ENCODE assay signal across 2 cellular contexts in the genomic region with DNA sequence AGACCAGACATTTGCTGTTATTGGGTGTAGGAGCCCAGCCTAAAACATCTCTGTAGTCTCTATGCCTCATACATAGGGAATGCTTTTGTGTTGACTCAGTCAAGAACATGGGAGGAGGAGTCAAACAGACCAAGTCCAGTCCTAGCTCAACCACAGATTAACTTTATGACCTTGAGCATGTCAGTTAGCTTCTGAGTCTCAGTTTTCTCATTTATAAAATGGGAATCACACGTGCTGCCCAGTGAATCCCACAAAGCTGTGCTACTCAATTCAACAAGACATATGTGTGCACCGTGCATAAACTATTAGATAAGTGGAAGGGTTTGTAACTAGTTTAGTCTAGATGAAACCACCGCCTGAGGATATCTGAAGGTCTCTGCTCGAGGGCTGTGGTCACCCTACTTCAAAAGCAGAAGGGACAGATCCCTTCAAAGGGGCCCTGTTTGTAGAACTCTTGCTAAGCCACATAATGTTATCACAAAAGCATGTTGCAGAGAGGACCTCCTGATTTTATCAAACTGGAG.
TF ChIP-seq lines count a peak whose summit lies in the region.

No MANE protein-coding gene starts in this region.

TF ChIP-seq in IMR-90, 13 proteins besides CTCF, POLR2A, EP300 and RAD21:
- TF ChIP-seq MXI1 (IDR thresholded peaks at IDR 0.05; ENCODE audit: borderline replicate concordance, low read depth, low read length), result no peak
- no peak for TF ChIP-seq NFE2L2 (IDR thresholded peaks at IDR 0.05; ENCODE audit: low read depth, low read length)
- no peak for TF ChIP-seq CEBPB (IDR thresholded peaks at IDR 0.05; ENCODE audit: low read depth, low read length)
- TF ChIP-seq MAZ (IDR thresholded peaks at IDR 0.05; ENCODE audit: borderline replicate concordance, low read depth, low read length), result no peak
- no peak for TF ChIP-seq RFX5 (IDR thresholded peaks at IDR 0.05; ENCODE audit: low read depth, low read length)
- 0 out of 2 replicates have a peak, but pooled peaks have one; percentile 9 for TF ChIP-seq BHLHE40 (IDR thresholded peaks at IDR 0.05; ENCODE audit: low read depth, low read length)
- TF ChIP-seq, protein P1, sequence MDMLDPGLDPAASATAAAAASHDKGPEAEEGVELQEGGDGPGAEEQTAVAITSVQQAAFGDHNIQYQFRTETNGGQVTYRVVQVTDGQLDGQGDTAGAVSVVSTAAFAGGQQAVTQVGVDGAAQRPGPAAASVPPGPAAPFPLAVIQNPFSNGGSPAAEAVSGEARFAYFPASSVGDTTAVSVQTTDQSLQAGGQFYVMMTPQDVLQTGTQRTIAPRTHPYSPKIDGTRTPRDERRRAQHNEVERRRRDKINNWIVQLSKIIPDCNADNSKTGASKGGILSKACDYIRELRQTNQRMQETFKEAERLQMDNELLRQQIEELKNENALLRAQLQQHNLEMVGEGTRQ (IDR thresholded peaks at IDR 0.05; ENCODE audit: low read depth, low read length), result no peak
- TF ChIP-seq FOS (IDR thresholded peaks at IDR 0.05; ENCODE audit: low read depth, low read length), result peak; percentile 28; the same call in 1 of the 2 replicates
- no peak for TF ChIP-seq ELK1 (IDR thresholded peaks at IDR 0.05; ENCODE audit: borderline replicate concordance, low read depth, low read length)
- TF ChIP-seq CHD1 (IDR thresholded peaks at IDR 0.05; ENCODE audit: low read depth, low read length), result no peak
- TF ChIP-seq MAFK (IDR thresholded peaks at IDR 0.05; ENCODE audit: low read depth, low read length), result no peak
- no peak for TF ChIP-seq RCOR1 (IDR thresholded peaks at IDR 0.05; ENCODE audit: insufficient replicate concordance, low read length)
- no peak for TF ChIP-seq SMC3 (IDR thresholded peaks at IDR 0.05; ENCODE audit: low read depth, low read length)

TF ChIP-seq in K562, 482 proteins besides CTCF, POLR2A, EP300 and RAD21 (continues in another document):
- TF ChIP-seq ELF1 (tag; IDR thresholded peaks at IDR 0.05) (no peak), EGR1 (conservative IDR thresholded peaks at IDR 0.05) (no peak), NEUROD1 (IDR thresholded peaks at IDR 0.05; ENCODE audit: borderline replicate concordance, low read depth, low read length, partially characterized antibody) (no peak), DEAF1 (CRISPR knock-in tag; IDR thresholded peaks at IDR 0.05) (no peak), CREB1 (IDR thresholded peaks at IDR 0.05) (no peak), CREB1 (CRISPR knock-in tag; IDR thresholded peaks at IDR 0.05) (no peak), SLC30A9 (CRISPR knock-in tag; IDR thresholded peaks at IDR 0.05) (no peak), FIP1L1 (IDR thresholded peaks at IDR 0.05; ENCODE audit: low read depth, low read length, poor library complexity, severe bottlenecking) (no peak), MCM3 (IDR thresholded peaks at IDR 0.05) (no peak), RFX7 (CRISPR knock-in tag; IDR thresholded peaks at IDR 0.05) (no peak), ZFPM2 (CRISPR knock-in tag; IDR thresholded peaks at IDR 0.05) (no peak), FOXK2 (conservative IDR thresholded peaks at IDR 0.05 in 1 of 2, IDR thresholded peaks at IDR 0.05 in 1 of 2; ENCODE audit: low read depth in 2 of 2) (no peak), RNF2 (IDR thresholded peaks at IDR 0.05) (no peak), GTF2A2 (tag; IDR thresholded peaks at IDR 0.05) (no peak), NRF1 (conservative IDR thresholded peaks at IDR 0.05 in 1 of 2, IDR thresholded peaks at IDR 0.05 in 1 of 2) (peak in 1 of 2 experiments; percentile 37; a peak in 1 of 4 replicates), ARHGAP35 (IDR thresholded peaks at IDR 0.05; ENCODE audit: partially characterized antibody) (no peak), ZNF175 (CRISPR knock-in tag; IDR thresholded peaks at IDR 0.05; ENCODE audit: low read depth) (no peak), POLR2H (tag; IDR thresholded peaks at IDR 0.05; ENCODE audit: low read depth) (no peak), TAF15 (IDR thresholded peaks at IDR 0.05; ENCODE audit: low read depth, low read length) (no peak), IFI16 (CRISPR knock-in tag; IDR thresholded peaks at IDR 0.05) (no peak), STAT5B (CRISPR knock-in tag; IDR thresholded peaks at IDR 0.05) (no peak), MEF2D (tag; conservative IDR thresholded peaks at IDR 0.05; ENCODE audit: low read depth) (no peak), HDAC2 (IDR thresholded peaks at IDR 0.05) (no peak), HDAC6 (IDR thresholded peaks at IDR 0.05; ENCODE audit: low read depth, low read length) (no peak), PCBP2 (IDR thresholded peaks at IDR 0.05; ENCODE audit: low read depth, low read length, poor library complexity, severe bottlenecking) (no peak), PHTF2 (CRISPR knock-in tag; IDR thresholded peaks at IDR 0.05) (peak; percentile 27; the same call in 1 of the 2 replicates), ZNF133 (CRISPR knock-in tag; IDR thresholded peaks at IDR 0.05) (no peak), NONO (IDR thresholded peaks at IDR 0.05; ENCODE audit: low read depth in 2 of 2, low read length in 1 of 2) (no peak), HSF4 (CRISPR knock-in tag; IDR thresholded peaks at IDR 0.05; ENCODE audit: borderline replicate concordance) (no peak), YBX1 (IDR thresholded peaks at IDR 0.05) (no peak), ZNF316 (IDR thresholded peaks at IDR 0.05) (no peak), PML (IDR thresholded peaks at IDR 0.05; ENCODE audit: low read length) (no peak), ZNF436 (CRISPR knock-in tag; IDR thresholded peaks at IDR 0.05) (no peak), TAF7 (tag; IDR thresholded peaks at IDR 0.05) (no peak), ZNF253 (CRISPR knock-in tag; conservative IDR thresholded peaks at IDR 0.05) (no peak), KAT8 (IDR thresholded peaks at IDR 0.05; ENCODE audit: low read depth) (no peak), ZBTB17 (CRISPR knock-in tag; IDR thresholded peaks at IDR 0.05) (no peak), NR3C1 (CRISPR knock-in tag; IDR thresholded peaks at IDR 0.05) (no peak), ZNF766 (CRISPR knock-in tag; conservative IDR thresholded peaks at IDR 0.05) (peak; percentile 85), GABPA (tag; conservative IDR thresholded peaks at IDR 0.05; ENCODE audit: low read depth) (no peak), ADNP (tag; IDR thresholded peaks at IDR 0.05) (peak; percentile 57), CUX1 (CRISPR knock-in tag; IDR thresholded peaks at IDR 0.05) (no peak), DACH1 (IDR thresholded peaks at IDR 0.05; ENCODE audit: partially characterized antibody) (no peak), LEF1 (IDR thresholded peaks at IDR 0.05) (peak; percentile 75; the same call in 1 of the 2 replicates), TCF15 (CRISPR knock-in tag; IDR thresholded peaks at IDR 0.05) (no peak), ZNF12 (CRISPR knock-in tag; IDR thresholded peaks at IDR 0.05) (no peak), HMBOX1 (IDR thresholded peaks at IDR 0.05) (peak; percentile 98), U2AF1 (optimal IDR thresholded peaks at IDR 0.05; ENCODE audit: low read depth, low read length) (no peak), SMAD2 (IDR thresholded peaks at IDR 0.05; ENCODE audit: low read depth, low read length) (no peak), FOXA1 (IDR thresholded peaks at IDR 0.05; ENCODE audit: borderline replicate concordance) (no peak), TSC22D4 (tag; IDR thresholded peaks at IDR 0.05) (no peak), KLF16 (IDR thresholded peaks at IDR 0.05) (peak; percentile 78), GATAD2A (IDR thresholded peaks at IDR 0.05) (no peak), PCBP1 (IDR thresholded peaks at IDR 0.05; ENCODE audit: low read depth, low read length, poor library complexity, severe bottlenecking) (no peak)
- TF ChIP-seq, protein P2, sequence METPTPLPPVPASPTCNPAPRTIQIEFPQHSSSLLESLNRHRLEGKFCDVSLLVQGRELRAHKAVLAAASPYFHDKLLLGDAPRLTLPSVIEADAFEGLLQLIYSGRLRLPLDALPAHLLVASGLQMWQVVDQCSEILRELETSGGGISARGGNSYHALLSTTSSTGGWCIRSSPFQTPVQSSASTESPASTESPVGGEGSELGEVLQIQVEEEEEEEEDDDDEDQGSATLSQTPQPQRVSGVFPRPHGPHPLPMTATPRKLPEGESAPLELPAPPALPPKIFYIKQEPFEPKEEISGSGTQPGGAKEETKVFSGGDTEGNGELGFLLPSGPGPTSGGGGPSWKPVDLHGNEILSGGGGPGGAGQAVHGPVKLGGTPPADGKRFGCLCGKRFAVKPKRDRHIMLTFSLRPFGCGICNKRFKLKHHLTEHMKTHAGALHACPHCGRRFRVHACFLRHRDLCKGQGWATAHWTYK (CRISPR knock-in tag; IDR thresholded peaks at IDR 0.05), result no peak
- TF ChIP-seq, protein P3, sequence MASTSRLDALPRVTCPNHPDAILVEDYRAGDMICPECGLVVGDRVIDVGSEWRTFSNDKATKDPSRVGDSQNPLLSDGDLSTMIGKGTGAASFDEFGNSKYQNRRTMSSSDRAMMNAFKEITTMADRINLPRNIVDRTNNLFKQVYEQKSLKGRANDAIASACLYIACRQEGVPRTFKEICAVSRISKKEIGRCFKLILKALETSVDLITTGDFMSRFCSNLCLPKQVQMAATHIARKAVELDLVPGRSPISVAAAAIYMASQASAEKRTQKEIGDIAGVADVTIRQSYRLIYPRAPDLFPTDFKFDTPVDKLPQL (IDR thresholded peaks at IDR 0.05; ENCODE audit: extremely low read depth, insufficient read length), result no peak
- TF ChIP-seq, protein P4, sequence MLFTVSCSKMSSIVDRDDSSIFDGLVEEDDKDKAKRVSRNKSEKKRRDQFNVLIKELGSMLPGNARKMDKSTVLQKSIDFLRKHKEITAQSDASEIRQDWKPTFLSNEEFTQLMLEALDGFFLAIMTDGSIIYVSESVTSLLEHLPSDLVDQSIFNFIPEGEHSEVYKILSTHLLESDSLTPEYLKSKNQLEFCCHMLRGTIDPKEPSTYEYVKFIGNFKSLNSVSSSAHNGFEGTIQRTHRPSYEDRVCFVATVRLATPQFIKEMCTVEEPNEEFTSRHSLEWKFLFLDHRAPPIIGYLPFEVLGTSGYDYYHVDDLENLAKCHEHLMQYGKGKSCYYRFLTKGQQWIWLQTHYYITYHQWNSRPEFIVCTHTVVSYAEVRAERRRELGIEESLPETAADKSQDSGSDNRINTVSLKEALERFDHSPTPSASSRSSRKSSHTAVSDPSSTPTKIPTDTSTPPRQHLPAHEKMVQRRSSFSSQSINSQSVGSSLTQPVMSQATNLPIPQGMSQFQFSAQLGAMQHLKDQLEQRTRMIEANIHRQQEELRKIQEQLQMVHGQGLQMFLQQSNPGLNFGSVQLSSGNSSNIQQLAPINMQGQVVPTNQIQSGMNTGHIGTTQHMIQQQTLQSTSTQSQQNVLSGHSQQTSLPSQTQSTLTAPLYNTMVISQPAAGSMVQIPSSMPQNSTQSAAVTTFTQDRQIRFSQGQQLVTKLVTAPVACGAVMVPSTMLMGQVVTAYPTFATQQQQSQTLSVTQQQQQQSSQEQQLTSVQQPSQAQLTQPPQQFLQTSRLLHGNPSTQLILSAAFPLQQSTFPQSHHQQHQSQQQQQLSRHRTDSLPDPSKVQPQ (CRISPR knock-in tag; IDR thresholded peaks at IDR 0.05; ENCODE audit: borderline replicate concordance), result no peak
